ENCODE assay signal across 22 cellular contexts in genomic region chr9:137685035-137685885, GRCh38.
DNase-seq lines count a peak whose midpoint lies in the region; ATAC-seq, FAIRE-seq and TF ChIP-seq lines count a peak whose summit lies in the region.
"Had no signal": no experiment of that assay in that cellular context is flagged by ENCODE, and none has a peak within 500 bp of the region (broad histone marks: within the 10 kb centered on the region; RNA-seq: fewer than 3 reads in every experiment).

No MANE protein-coding gene starts in this region.

- no peak overlapping the region for H4K91ac ChIP-seq in neuronal stem cell (ENCODE audit: low read depth, low read length, poor library complexity)

- H3K4me3 ChIP-seq in HL-60 (replicated peaks; ENCODE audit: insufficient read depth, low read length) (no peak overlapping the region), K562 (no peak overlapping the region), neuronal stem cell (ENCODE audit: low read length in 2 of 2) (no peak overlapping the region)
- H3K4me3 ChIP-seq: cardiac muscle cell, mucosa of descending colon, spleen had no signal

- TF ChIP-seq CTCF in HL-60 (IDR thresholded peaks at IDR 0.05; ENCODE audit: insufficient read depth, low read length) (no peak), K562 (IDR thresholded peaks at IDR 0.05 in 2 of 3, conservative IDR thresholded peaks at IDR 0.05 in 1 of 3; ENCODE audit: insufficient read depth in 2 of 3, low read depth in 1 of 3, low read length in 3 of 3) (no peak), Calu3 (IDR thresholded peaks at IDR 0.05; ENCODE audit: unreplicated experiment) (no peak)

- H3K4me1 ChIP-seq in K562 (replicated peaks in 1 of 2; ENCODE audit: control insufficient read depth in 2 of 2, insufficient read depth in 2 of 2, low read length in 2 of 2) (peaks cover 29 to 34% of the 10 kb centered on the region in 2 experiments), neuronal stem cell (ENCODE audit: control insufficient read depth in 2 of 2, insufficient read depth in 1 of 2, low read depth in 1 of 2, low read length in 2 of 2) (peaks cover 17 to 23% of the 10 kb centered on the region in 2 donors)

- H2AK5ac ChIP-seq in neuronal stem cell (ENCODE audit: low read depth, low read length), result no peak overlapping the region

- ATAC-seq in K562 (peak; percentile 39), memory B cell (ENCODE audit: low read depth) (no peak)
- ATAC-seq in activated naive CD4-positive, alpha-beta T cell treated with anti-CD3 and anti-CD28 coated beads, Interleukin-2, amount 50 U/mL, for 72 hours, result no peak
- ATAC-seq: mucosa of descending colon; stimulated activated naive CD8-positive, alpha-beta T cell treated with anti-CD3 and anti-CD28 coated beads, Interleukin-15, amount 100 ng/mL, for 72 hours had no signal

- no peak for TF ChIP-seq RAD21 in K562 (CRISPR knock-in tag; conservative IDR thresholded peaks at IDR 0.05 in 1 of 2, IDR thresholded peaks at IDR 0.05 in 1 of 2)

- H4K8ac ChIP-seq in neuronal stem cell (ENCODE audit: low read depth, low read length), result no peak overlapping the region

- H3K9me3 ChIP-seq in K562 (replicated peaks; ENCODE audit: control insufficient read depth, insufficient read depth, low read depth, low read length) (no peaks in the 10 kb centered on the region), neuronal stem cell (replicated peaks in 1 of 2; ENCODE audit: control insufficient read depth in 2 of 2, insufficient read depth in 1 of 2, low read depth in 1 of 2, low read length in 2 of 2) (peaks cover 0 to 16% of the 10 kb centered on the region in 2 donors)
- H3K9me3 ChIP-seq: mucosa of descending colon, spleen had no signal

- no peak overlapping the region for H3K4me3 Mint-ChIP-seq in memory B cell
- no peak overlapping the region for H3K4me3 Mint-ChIP-seq in Calu3 (ENCODE audit: low read depth, unreplicated experiment)
- H3K4me3 Mint-ChIP-seq: activated naive CD4-positive, alpha-beta T cell treated with anti-CD3 and anti-CD28 coated beads, Interleukin-2, amount 50 U/mL, for 24 hours; CD4-positive, CD25-positive, alpha-beta regulatory T cell; stimulated activated naive CD8-positive, alpha-beta T cell treated with anti-CD3 and anti-CD28 coated beads, Interleukin-15, amount 100 ng/mL, for 72 hours had no signal

- H3K27ac Mint-ChIP-seq in memory B cell, result peak overlapping the region; percentile 31
- H3K27ac Mint-ChIP-seq in Calu3 (ENCODE audit: unreplicated experiment), result no peak overlapping the region
- H3K27ac Mint-ChIP-seq in activated naive CD4-positive, alpha-beta T cell treated with anti-CD3 and anti-CD28 coated beads, Interleukin-2, amount 50 U/mL, for 72 hours, result no peak overlapping the region
- H3K27ac Mint-ChIP-seq: activated naive CD4-positive, alpha-beta T cell treated with anti-CD3 and anti-CD28 coated beads, Interleukin-2, amount 50 U/mL, for 24 hours; stimulated activated naive CD8-positive, alpha-beta T cell treated with anti-CD3 and anti-CD28 coated beads, Interleukin-15, amount 100 ng/mL, for 72 hours had no signal

- in situ Hi-C loops in K562 (cut with MboI), result no loop called here

- TF ChIP-seq POLR2A in K562 (conservative IDR thresholded peaks at IDR 0.05), result no peak

- no TSS peak for BruUV-seq in K562 (replicated peaks; lab: Mats Ljungman, UMichigan)
- BruUV-seq in Calu3 (replicated peaks; lab: Mats Ljungman, UMichigan), result no TSS peak

- H3K23ac ChIP-seq in neuronal stem cell (ENCODE audit: low read depth, low read length, poor library complexity), result no peak overlapping the region

- intact Hi-C loops in K562 (cut with micrococcal nuclease), result no loop called here
- intact Hi-C loops in Calu3 (cut with micrococcal nuclease; ENCODE audit: unreplicated experiment), result no loop called here

- 25% methylated on average over 6 of the region's 6 CpGs for WGBS in K562 (ENCODE audit: insufficient coverage, low coverage, missing lambda C conversion rate)
- WGBS in neuronal stem cell (ENCODE audit: extremely low coverage in 2 of 2, insufficient read length in 2 of 2, insufficient replicate concordance in 1 of 2), 2 donors, result no CpG with 5 or more reads among the region's 6 CpGs

- DNase-seq in DMS79 (lab: John Stamatoyannopoulos, UW), result peak; percentile 42
- peak in 1 of 2 experiments; percentile 40 for DNase-seq in HL-60 (ENCODE audit: low read depth in 1 of 2, low spot score in 1 of 2)
- DNase-seq in K562 (ENCODE audit: extremely low read depth in 1 of 4, low spot score in 3 of 4), result peak; percentile 37 to 47 (median 40)
- DNase-seq in memory B cell (ENCODE audit: low spot score in 2 of 2), result no peak
- no peak for DNase-seq in Calu3
- no peak for DNase-seq in NCI-H510A (lab: John Stamatoyannopoulos, UW)
- no peak for DNase-seq in neuronal stem cell (ENCODE audit: low spot score)
- no peak for DNase-seq in activated naive CD4-positive, alpha-beta T cell treated with anti-CD3 and anti-CD28 coated beads, Interleukin-2, amount 50 U/mL, for 72 hours (ENCODE audit: low spot score in 2 of 2)
- DNase-seq: CD4-positive, CD25-positive, alpha-beta regulatory T cell; head of caudate nucleus; MM.1S; mucosa of descending colon; NCI-H2081; NCI-H748 treated with DMSO at 0.1 percent for 48 hours; stimulated activated naive CD8-positive, alpha-beta T cell treated with anti-CD3 and anti-CD28 coated beads, Interleukin-15, amount 100 ng/mL, for 72 hours; T-helper 1 cell had no signal

- H3K18ac ChIP-seq in neuronal stem cell (ENCODE audit: low read length), result no peak overlapping the region

- H2BK12ac ChIP-seq in neuronal stem cell (ENCODE audit: low read length), result no peak overlapping the region

- no peak overlapping the region for H3K4ac ChIP-seq in neuronal stem cell (ENCODE audit: low read length)

- peaks cover 17% of the 10 kb centered on the region for H3K36me3 Mint-ChIP-seq in memory B cell
- peaks cover 6% of the 10 kb centered on the region for H3K36me3 Mint-ChIP-seq in Calu3 (ENCODE audit: insufficient read depth, unreplicated experiment)
- H3K36me3 Mint-ChIP-seq in activated naive CD4-positive, alpha-beta T cell treated with anti-CD3 and anti-CD28 coated beads, Interleukin-2, amount 50 U/mL, for 72 hours, result no peaks in the 10 kb centered on the region

- no peak overlapping the region for H3K14ac ChIP-seq in neuronal stem cell (ENCODE audit: low read length)

- FAIRE-seq in K562 (lab: Jason Lieb, UNC), result peak; percentile 57
- FAIRE-seq: G401.6, HTR-8/SVneo, keratinocyte had no signal

- no peak overlapping the region for H3K9ac ChIP-seq in K562 (ENCODE audit: insufficient read depth in 1 of 2, low read depth in 2 of 2, low read length in 2 of 2)
- H3K9ac ChIP-seq in neuronal stem cell (ENCODE audit: low read depth, low read length, poor library complexity), result no peak overlapping the region

- H3K79me1 ChIP-seq in neuronal stem cell (ENCODE audit: low read depth, low read length), result peaks cover 6% of the 10 kb centered on the region

- H2BK15ac ChIP-seq in neuronal stem cell (ENCODE audit: low read length), result no peak overlapping the region

- H3K27ac ChIP-seq in HL-60 (replicated peaks) (peak overlapping the region; percentile 57), K562 (ENCODE audit: extremely low read depth, low read depth, low read length) (peak overlapping the region; percentile 35; the same call in 1 of the 3 replicates), neuronal stem cell (replicated peaks; ENCODE audit: low read length) (no peak overlapping the region)
- H3K27ac ChIP-seq: cardiac muscle cell, spleen had no signal

- no peak overlapping the region for H2AFZ ChIP-seq in K562 (ENCODE audit: low read depth, low read length)
- no peak overlapping the region for H2AFZ ChIP-seq in neuronal stem cell (ENCODE audit: low read length)

- H3K79me2 ChIP-seq in K562 (ENCODE audit: control insufficient read depth, insufficient read depth, low read length), result peaks cover 96% of the 10 kb centered on the region

- H3K27me3 ChIP-seq in HL-60 (ENCODE audit: insufficient read depth, poor library complexity, severe bottlenecking) (no peaks in the 10 kb centered on the region), K562 (ENCODE audit: control insufficient read depth in 2 of 2, insufficient read depth in 2 of 2, low read length in 2 of 2) (no peaks in the 10 kb centered on the region), neuronal stem cell (ENCODE audit: control insufficient read depth in 3 of 3, insufficient read depth in 3 of 3, low read depth in 1 of 3, low read length in 3 of 3) (no peaks in the 10 kb centered on the region)
- H3K27me3 ChIP-seq: cardiac muscle cell, spleen had no signal

- peak; percentile 64; the same call in 1 of the 2 replicates for TF ChIP-seq EP300 in K562 (IDR thresholded peaks at IDR 0.05; ENCODE audit: low read length)

- POLR2A ChIA-PET in K562 (lab: Yijun Ruan, JAX), result interaction anchor here (0.7 to 1.4 kb wide), 5 partner anchors 9 to 133 kb away, joined by 3 to 5 read pairs (median 3); partner anchors contain the start of gene MRPL41

- H3K9me3 Mint-ChIP-seq in memory B cell (peaks cover 1% of the 10 kb centered on the region), Calu3 (ENCODE audit: low read depth, unreplicated experiment) (no peaks in the 10 kb centered on the region)
- no peaks in the 10 kb centered on the region for H3K9me3 Mint-ChIP-seq in activated naive CD4-positive, alpha-beta T cell treated with anti-CD3 and anti-CD28 coated beads, Interleukin-2, amount 50 U/mL, for 72 hours
- H3K9me3 Mint-ChIP-seq: activated naive CD4-positive, alpha-beta T cell treated with anti-CD3 and anti-CD28 coated beads, Interleukin-2, amount 50 U/mL, for 24 hours; CD4-positive, CD25-positive, alpha-beta regulatory T cell; stimulated activated naive CD8-positive, alpha-beta T cell treated with anti-CD3 and anti-CD28 coated beads, Interleukin-15, amount 100 ng/mL, for 72 hours had no signal

- no peak overlapping the region for H2BK5ac ChIP-seq in neuronal stem cell (ENCODE audit: low read length)

- peak overlapping the region; percentile 50; the same call in 1 of the 2 replicates for H3K4me2 ChIP-seq in K562 (ENCODE audit: insufficient read depth, low read length)
- H3K4me2 ChIP-seq in neuronal stem cell (ENCODE audit: insufficient read depth, low read length, poor library complexity, severe bottlenecking), result no peak overlapping the region

- H3K36me3 ChIP-seq in K562 (ENCODE audit: control insufficient read depth, insufficient read depth, low read length), result no peaks in the 10 kb centered on the region; the same call in 2 of the 3 replicates
- peaks cover 0 to 5% of the 10 kb centered on the region in 2 donors for H3K36me3 ChIP-seq in neuronal stem cell (replicated peaks in 1 of 2; ENCODE audit: control insufficient read depth in 2 of 2, insufficient read depth in 2 of 2, low read length in 2 of 2)
- H3K36me3 ChIP-seq: cardiac muscle cell had no signal

- CTCF ChIA-PET in K562 (lab: Yijun Ruan, JAX; ENCODE audit: low intra/inter-chr PET ratio) (no interaction called here), Calu3 (lab: Charles Lee) (no interaction called here)

- H3K4me1 Mint-ChIP-seq in memory B cell (peaks cover 45% of the 10 kb centered on the region), Calu3 (ENCODE audit: low read depth, unreplicated experiment) (peaks cover 15% of the 10 kb centered on the region)

- H2BK120ac ChIP-seq in neuronal stem cell (ENCODE audit: low read depth, low read length), result no peak overlapping the region

- H4K20me1 ChIP-seq in K562 (replicated peaks; ENCODE audit: control insufficient read depth, insufficient read depth, low read length), result peaks cover 11% of the 10 kb centered on the region

- H3K27me3 Mint-ChIP-seq in memory B cell (no peaks in the 10 kb centered on the region), Calu3 (ENCODE audit: unreplicated experiment) (no peaks in the 10 kb centered on the region)
- H3K27me3 Mint-ChIP-seq: activated naive CD4-positive, alpha-beta T cell treated with anti-CD3 and anti-CD28 coated beads, Interleukin-2, amount 50 U/mL, for 24 hours; CD4-positive, CD25-positive, alpha-beta regulatory T cell; stimulated activated naive CD8-positive, alpha-beta T cell treated with anti-CD3 and anti-CD28 coated beads, Interleukin-15, amount 100 ng/mL, for 72 hours had no signal

- H3K9me1 ChIP-seq in K562 (ENCODE audit: control insufficient read depth, insufficient read depth, low read length), result no peaks in the 10 kb centered on the region

Comparison
In these comparisons a context has a peak if more than half of its experiments do, and no peak if none do; other contexts are left out.
1. DNase-seq: peak in DMS79 (single experiment) and K562 (4 of 4); none in memory B cell (0 of 2), Calu3 (single experiment), NCI-H510A (single experiment), neuronal stem cell (single experiment) and activated naive CD4-positive, alpha-beta T cell treated with anti-CD3 and anti-CD28 coated beads, Interleukin-2, amount 50 U/mL, for 72 hours (0 of 2).